Comparison of ENCODE assay signal across 1 cellular context in genomic region chr14:52791204-52792096, GRCh38.
A peak's percentile ranks its signal among the peaks of the same experiment; 100 is the strongest.
TF ChIP-seq lines count a peak whose summit lies in the region.

GNPNAT1 (minus strand) TSS chr14:52791607; CDS start chr14:52784650, 6,957 bp downstream.

TF ChIP-seq in HEK293, 187 proteins besides CTCF, POLR2A, EP300 and RAD21 (continued from another document and continues in another):
- no peak for TF ChIP-seq ZSCAN18 (tag by site-specific recombination; IDR thresholded peaks at IDR 0.05)
- TF ChIP-seq KLF9 (tag by site-specific recombination; IDR thresholded peaks at IDR 0.05; ENCODE audit: low read depth) = peak; percentile 55; the same call in 1 of the 2 replicates
- TF ChIP-seq ZNF747 (tag by site-specific recombination; IDR thresholded peaks at IDR 0.05) = no peak
- TF ChIP-seq ZNF843 (tag by site-specific recombination; IDR thresholded peaks at IDR 0.05) = peak; percentile 17; the same call in 1 of the 2 replicates
- TF ChIP-seq ZNF221 (tag by site-specific recombination; IDR thresholded peaks at IDR 0.05; ENCODE audit: borderline replicate concordance) = no peak
- peak; percentile 71; the same call in 1 of the 2 replicates for TF ChIP-seq ZBTB8A (tag by site-specific recombination; IDR thresholded peaks at IDR 0.05)
- TF ChIP-seq ZBTB7A (tag by site-specific recombination; IDR thresholded peaks at IDR 0.05; ENCODE audit: low read depth) = no peak
- peak; percentile 84; the same call in 1 of the 2 replicates for TF ChIP-seq ZBTB20 (tag by site-specific recombination; IDR thresholded peaks at IDR 0.05)
- TF ChIP-seq ZNF19 (tag by site-specific recombination; IDR thresholded peaks at IDR 0.05; ENCODE audit: low read depth) = no peak
- no peak for TF ChIP-seq ZNF341 (tag by site-specific recombination; IDR thresholded peaks at IDR 0.05; ENCODE audit: low read depth)
- TF ChIP-seq ZNF138 (tag by site-specific recombination; IDR thresholded peaks at IDR 0.05; ENCODE audit: borderline replicate concordance) = no peak
- TF ChIP-seq ZNF571 (tag by site-specific recombination; IDR thresholded peaks at IDR 0.05) = no peak
- peak; percentile 34; the same call in 1 of the 2 replicates for TF ChIP-seq ZNF76 (tag by site-specific recombination; IDR thresholded peaks at IDR 0.05; ENCODE audit: borderline replicate concordance, low read depth)
- peak; percentile 57; the same call in 1 of the 2 replicates for TF ChIP-seq ZNF391 (tag by site-specific recombination; IDR thresholded peaks at IDR 0.05; ENCODE audit: borderline replicate concordance, low read depth)
- TF ChIP-seq SP3 (tag by site-specific recombination; IDR thresholded peaks at IDR 0.05) = peak; percentile 50
- no peak for TF ChIP-seq ZNF473 (tag by site-specific recombination; IDR thresholded peaks at IDR 0.05)
- TF ChIP-seq GLIS1 (tag by site-specific recombination; IDR thresholded peaks at IDR 0.05) = peak; percentile 32
- no peak for TF ChIP-seq ZNF558 (tag by site-specific recombination; IDR thresholded peaks at IDR 0.05)
- no peak for TF ChIP-seq YY1 (tag by site-specific recombination; IDR thresholded peaks at IDR 0.05)
- 0 out of 2 replicates have a peak, but pooled peaks have one; percentile 20 for TF ChIP-seq ZSCAN23 (tag by site-specific recombination; IDR thresholded peaks at IDR 0.05)
- TF ChIP-seq SALL2 (tag by site-specific recombination; IDR thresholded peaks at IDR 0.05; ENCODE audit: borderline replicate concordance) = no peak
- TF ChIP-seq ZNF514 (tag by site-specific recombination; IDR thresholded peaks at IDR 0.05) = no peak
- no peak for TF ChIP-seq ZNF146 (tag by site-specific recombination; IDR thresholded peaks at IDR 0.05)
- TF ChIP-seq SCRT1 (tag by site-specific recombination; IDR thresholded peaks at IDR 0.05; ENCODE audit: borderline replicate concordance) = 0 out of 2 replicates have a peak, but pooled peaks have one; percentile 29
- TF ChIP-seq REPIN1 (tag by site-specific recombination; IDR thresholded peaks at IDR 0.05; ENCODE audit: low read depth) = no peak
- TF ChIP-seq ZNF785 (tag by site-specific recombination; IDR thresholded peaks at IDR 0.05) = no peak
- no peak for TF ChIP-seq ZNF23 (tag by site-specific recombination; IDR thresholded peaks at IDR 0.05; ENCODE audit: borderline replicate concordance)
- TF ChIP-seq ZFP69B (tag by site-specific recombination; IDR thresholded peaks at IDR 0.05) = no peak
- TF ChIP-seq ATF2 (tag by site-specific recombination; IDR thresholded peaks at IDR 0.05; ENCODE audit: low read depth) = no peak
- TF ChIP-seq ZFHX2 (tag by site-specific recombination; conservative IDR thresholded peaks at IDR 0.05) = peak; percentile 99
- no peak for TF ChIP-seq ZBTB1 (tag by site-specific recombination; IDR thresholded peaks at IDR 0.05)
- peak; percentile 82 for TF ChIP-seq KLF8 (tag by site-specific recombination; IDR thresholded peaks at IDR 0.05)
- TF ChIP-seq ZNF184 (tag by site-specific recombination; IDR thresholded peaks at IDR 0.05) = no peak
- no peak for TF ChIP-seq ZNF133 (tag by site-specific recombination; IDR thresholded peaks at IDR 0.05)
- no peak for TF ChIP-seq ZNF404 (tag by site-specific recombination; IDR thresholded peaks at IDR 0.05)
- TF ChIP-seq ZNF175 (tag by site-specific recombination; IDR thresholded peaks at IDR 0.05) = no peak
- TF ChIP-seq ZNF335 (tag by site-specific recombination; conservative IDR thresholded peaks at IDR 0.05) = peak; percentile 58; the same call in 1 of the 2 replicates
- TF ChIP-seq ZBTB44 (tag by site-specific recombination; IDR thresholded peaks at IDR 0.05) = no peak
- no peak for TF ChIP-seq KLF7 (tag by site-specific recombination; IDR thresholded peaks at IDR 0.05; ENCODE audit: borderline replicate concordance)
- no peak for TF ChIP-seq INSM2 (tag by site-specific recombination; IDR thresholded peaks at IDR 0.05)
- peak; percentile 74 for TF ChIP-seq KLF10 (tag by site-specific recombination; IDR thresholded peaks at IDR 0.05)
- TF ChIP-seq IKZF3 (tag by site-specific recombination; IDR thresholded peaks at IDR 0.05) = peak; percentile 49; the same call in 1 of the 2 replicates
- TF ChIP-seq FEZF1 (tag by site-specific recombination; IDR thresholded peaks at IDR 0.05) = no peak
- TF ChIP-seq YY2 (tag by site-specific recombination; IDR thresholded peaks at IDR 0.05) = no peak
- TF ChIP-seq HIC1 (tag by site-specific recombination; IDR thresholded peaks at IDR 0.05) = peak; percentile 91
- no peak for TF ChIP-seq ZNF560 (tag by site-specific recombination; IDR thresholded peaks at IDR 0.05; ENCODE audit: borderline replicate concordance)
- TF ChIP-seq ZNF37A (tag by site-specific recombination; IDR thresholded peaks at IDR 0.05) = no peak
- no peak for TF ChIP-seq ZNF26 (tag by site-specific recombination; IDR thresholded peaks at IDR 0.05)
- no peak for TF ChIP-seq ZNF202 (tag by site-specific recombination; IDR thresholded peaks at IDR 0.05; ENCODE audit: borderline replicate concordance)
- no peak for TF ChIP-seq ZNF280D (tag by site-specific recombination; IDR thresholded peaks at IDR 0.05)
- no peak for TF ChIP-seq ZNF324 (tag by site-specific recombination; IDR thresholded peaks at IDR 0.05)
- TF ChIP-seq RBAK (tag by site-specific recombination; IDR thresholded peaks at IDR 0.05) = no peak
- peak; percentile 66; the same call in 1 of the 2 replicates for TF ChIP-seq ZNF18 (tag by site-specific recombination; IDR thresholded peaks at IDR 0.05)
- TF ChIP-seq ZNF677 (tag by site-specific recombination; IDR thresholded peaks at IDR 0.05) = no peak
- peak; percentile 96 for TF ChIP-seq EGR2 (tag by site-specific recombination; IDR thresholded peaks at IDR 0.05; ENCODE audit: low read depth)
- TF ChIP-seq ZNF211 (tag by site-specific recombination; IDR thresholded peaks at IDR 0.05; ENCODE audit: low read depth) = no peak
- no peak for TF ChIP-seq ZNF10 (tag by site-specific recombination; IDR thresholded peaks at IDR 0.05)
- TF ChIP-seq ZBTB17 (tag by site-specific recombination; IDR thresholded peaks at IDR 0.05) = peak; percentile 86
- no peak for TF ChIP-seq SETDB1 (IDR thresholded peaks at IDR 0.05; ENCODE audit: insufficient read length, low read length)
- no peak for TF ChIP-seq ZNF169 (tag by site-specific recombination; IDR thresholded peaks at IDR 0.05)
